16 cellular contexts compared by ENCODE assay signal in the genomic region with DNA sequence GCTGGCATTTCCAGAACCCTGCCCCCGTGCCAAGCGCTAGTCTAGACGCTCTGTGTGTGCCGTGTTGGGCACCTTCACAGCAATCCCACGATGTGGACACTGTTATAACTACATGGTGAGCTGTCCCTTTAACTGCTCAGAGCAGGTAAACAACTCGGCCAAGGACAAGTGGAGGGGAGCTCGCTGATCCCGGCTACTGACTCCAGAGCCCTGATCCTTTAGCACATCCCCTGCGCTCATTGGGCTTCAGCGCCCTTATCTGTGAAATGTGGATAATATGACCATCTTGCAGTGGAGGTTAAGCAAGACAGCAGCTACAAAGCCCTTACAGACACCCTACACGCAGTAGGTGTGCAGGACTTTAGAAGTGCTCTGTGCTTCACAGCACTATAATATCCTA. TPM values are rescaled to one million over a fixed set of nuclear protein-coding genes. Genes with fewer than 3 reads are reported as not detected.
"Had no signal": no experiment of that assay in that cellular context is flagged by ENCODE, and none has a peak within 500 bp of the region (broad histone marks: within the 10 kb centered on the region; RNA-seq: fewer than 3 reads in every experiment).

No MANE protein-coding gene starts in this region.

- H3K27ac ChIP-seq: body of pancreas, epithelial cell of prostate, gastrocnemius medialis, hepatocyte, tibial artery had no signal

- H3K79me2 ChIP-seq: hepatocyte had no signal

- H3K4me3 ChIP-seq: body of pancreas, gastrocnemius medialis, hepatocyte, tibial artery had no signal

- H2AFZ ChIP-seq: hepatocyte had no signal

- ATAC-seq: body of pancreas; effector memory CD8-positive, alpha-beta T cell; gastrocnemius medialis had no signal

- DNase-seq: activated CD4-positive, alpha-beta T cell treated with anti-CD3 and anti-CD28 coated beads for 1 hour; activated CD8-positive, alpha-beta memory T cell treated with anti-CD3 and anti-CD28 coated beads for 24 hours; activated effector memory CD4-positive, alpha-beta T cell treated with anti-CD3 and anti-CD28 coated beads, Interleukin-2, amount 50 U/mL, for 16 hours; amniotic stem cell; body of pancreas; effector memory CD8-positive, alpha-beta T cell; gastrocnemius medialis; kidney glomerular epithelial cell; retina; T1000; tibial artery had no signal

- H3K27me3 Mint-ChIP-seq: central memory CD8-positive, alpha-beta T cell; effector memory CD8-positive, alpha-beta T cell had no signal

- H3K9me3 Mint-ChIP-seq: central memory CD8-positive, alpha-beta T cell; effector memory CD8-positive, alpha-beta T cell had no signal

- H3K27me3 ChIP-seq: body of pancreas, gastrocnemius medialis, hepatocyte, tibial artery had no signal

- H3K9me3 ChIP-seq: body of pancreas, gastrocnemius medialis, tibial artery had no signal

- H3K4me2 ChIP-seq: hepatocyte had no signal

- H3K4me3 Mint-ChIP-seq: central memory CD8-positive, alpha-beta T cell; effector memory CD8-positive, alpha-beta T cell had no signal

- H3K4me1 ChIP-seq: body of pancreas, gastrocnemius medialis had no signal

RNA-seq across cellular contexts. Expression of a gene that starts 16.5 kb away (rescaled TPM):
- total RNA-seq: body of pancreas, lower leg skin, skeletal muscle tissue had no signal

RNA-seq across cellular contexts. Expression of a gene that starts 23.2 kb away (rescaled TPM):
- total RNA-seq: lower leg skin had no signal
